ENCODE assay signal across 1 cellular context in genomic region chr4:128228778-128229457, GRCh38.
TF ChIP-seq lines count a peak whose summit lies in the region.

No MANE protein-coding gene starts in this region.

TF ChIP-seq in SK-N-SH, 30 proteins besides CTCF, POLR2A, EP300 and RAD21 (continued from another document):
- TF ChIP-seq RXRA (IDR thresholded peaks at IDR 0.05; ENCODE audit: borderline replicate concordance, low read depth), result no peak
- no peak for TF ChIP-seq SIN3A (IDR thresholded peaks at IDR 0.05; ENCODE audit: borderline replicate concordance, low read depth, low read length)
- no peak for TF ChIP-seq GATA2 (CRISPR knock-in tag; IDR thresholded peaks at IDR 0.05)
- no peak for TF ChIP-seq TCF12 (IDR thresholded peaks at IDR 0.05)
- no peak for TF ChIP-seq RCOR1 (IDR thresholded peaks at IDR 0.05; ENCODE audit: low read length)
- no peak for TF ChIP-seq ZBTB33 (IDR thresholded peaks at IDR 0.05; ENCODE audit: borderline replicate concordance, low read depth)
- TF ChIP-seq PBX3 (IDR thresholded peaks at IDR 0.05), result no peak
